ENCODE assay signal across 30 cellular contexts in genomic region chr9:133590231-133590855, GRCh38. TPM values are rescaled to one million over a fixed set of nuclear protein-coding genes. Genes with fewer than 3 reads are reported as not detected.
"Had no signal": no experiment of that assay in that cellular context is flagged by ENCODE, and none has a peak within 500 bp of the region (broad histone marks: within the 10 kb centered on the region; RNA-seq: fewer than 3 reads in every experiment).

No MANE protein-coding gene starts in this region.

- H3K9ac ChIP-seq: SK-N-SH had no signal

- H3K4me1 ChIP-seq: ascending aorta, SJSA1 had no signal

- H3K4me2 ChIP-seq: SK-N-SH had no signal

- H3K9me3 ChIP-seq: ascending aorta, MG63, SJSA1, SK-N-SH had no signal

- H3K27me3 ChIP-seq: cardiac muscle cell had no signal

- H3K4me3 ChIP-seq: ascending aorta, cardiac muscle cell, MG63, SJSA1 had no signal

- DNase-seq: activated B cell treated with CpG ODN at 0.5 μM for 24 hours; activated CD4-positive, alpha-beta memory T cell treated with anti-CD3 and anti-CD28 coated beads, Interleukin-2, amount 10 ng/mL, durations not matched to agents 7 days and 5 days; activated CD4-positive, alpha-beta T cell treated with anti-CD3 and anti-CD28 coated beads for 4 hours; activated CD4-positive, CD25-positive, alpha-beta regulatory T cell treated with anti-CD3 and anti-CD28 coated beads, Interleukin-2, amount 50 U/mL, for 72 hours; activated CD8-positive, alpha-beta memory T cell treated with anti-CD3 and anti-CD28 coated beads, Interleukin-2, amount 10 ng/mL, durations not matched to agents 7 days and 5 days; activated CD8-positive, alpha-beta memory T cell treated with anti-CD3 and anti-CD28 coated beads, Interleukin-2, amount 50 U/mL, for 48 hours; activated gamma-delta T cell; activated naive CD4-positive, alpha-beta T cell treated with Interleukin-2 at 50 U/mL for 16 hours; activated naive CD8-positive, alpha-beta T cell treated with anti-CD3 and anti-CD28 coated beads, Interleukin-2, amount 10 ng/mL, durations not matched to agents 7 days and 5 days; amygdala; Karpas-422; MG63; NCI-H1048; NCI-H1436; NCI-H1694; NCI-H1930; NCI-H226; NCI-H446 treated with DMSO at 0.1 percent for 48 hours; Right ventricle myocardium superior; SK-N-SH; T-helper 1 cell; T-helper 2 cell; T-helper 9 cell had no signal

- H3K27ac ChIP-seq: ascending aorta, cardiac muscle cell, RWPE1, SJSA1, VCaP had no signal

- H3K36me3 ChIP-seq: ascending aorta, cardiac muscle cell, MG63, SJSA1 had no signal

RNA-seq across cellular contexts. Expression of gene FAM163B, which starts 18.8 kb away (rescaled TPM):
- total RNA-seq: activated B cell treated with CpG ODN at 0.5 μM for 24 hours; activated CD4-positive, alpha-beta memory T cell treated with anti-CD3 and anti-CD28 coated beads, Interleukin-2, amount 10 ng/mL, durations not matched to agents 7 days and 5 days; activated CD8-positive, alpha-beta memory T cell treated with anti-CD3 and anti-CD28 coated beads, Interleukin-2, amount 10 ng/mL, durations not matched to agents 7 days and 5 days; activated naive CD8-positive, alpha-beta T cell treated with anti-CD3 and anti-CD28 coated beads, Interleukin-2, amount 10 ng/mL, durations not matched to agents 7 days and 5 days; activated T-helper 2 cell treated with anti-CD3 and anti-CD28 coated beads, Interferon-gamma antibody, Interleukin-2, Interleukin-4, amounts not matched to agents 10 μg/mL and 5 μg/mL and 100 μg/mL, durations not matched to agents 14 hours and 24 hours and 36 hours; ascending aorta; Right ventricle myocardium superior; SJSA1 had no signal
- polyA plus RNA-seq: adipose tissue, cardiac muscle cell had no signal

RNA-seq across cellular contexts. Expression of gene DBH, which starts 45.8 kb away (rescaled TPM):
- total RNA-seq: activated B cell treated with CpG ODN at 0.5 μM for 24 hours; activated CD4-positive, alpha-beta memory T cell treated with anti-CD3 and anti-CD28 coated beads, Interleukin-2, amount 10 ng/mL, durations not matched to agents 7 days and 5 days; activated CD8-positive, alpha-beta memory T cell treated with anti-CD3 and anti-CD28 coated beads, Interleukin-2, amount 10 ng/mL, durations not matched to agents 7 days and 5 days; activated naive CD8-positive, alpha-beta T cell treated with anti-CD3 and anti-CD28 coated beads, Interleukin-2, amount 10 ng/mL, durations not matched to agents 7 days and 5 days; activated T-helper 2 cell treated with anti-CD3 and anti-CD28 coated beads, Interferon-gamma antibody, Interleukin-2, Interleukin-4, amounts not matched to agents 10 μg/mL and 5 μg/mL and 100 μg/mL, durations not matched to agents 14 hours and 24 hours and 36 hours; ascending aorta; cardiac muscle cell; Right ventricle myocardium superior; SJSA1 had no signal

RNA-seq across cellular contexts. Expression of gene ADAMTSL2, which starts 55.8 kb away (rescaled TPM):
- total RNA-seq: activated B cell treated with CpG ODN at 0.5 μM for 24 hours; activated CD4-positive, alpha-beta memory T cell treated with anti-CD3 and anti-CD28 coated beads, Interleukin-2, amount 10 ng/mL, durations not matched to agents 7 days and 5 days; activated CD8-positive, alpha-beta memory T cell treated with anti-CD3 and anti-CD28 coated beads, Interleukin-2, amount 10 ng/mL, durations not matched to agents 7 days and 5 days; activated T-helper 2 cell treated with anti-CD3 and anti-CD28 coated beads, Interferon-gamma antibody, Interleukin-2, Interleukin-4, amounts not matched to agents 10 μg/mL and 5 μg/mL and 100 μg/mL, durations not matched to agents 14 hours and 24 hours and 36 hours; SJSA1 had no signal
